In the genomic region with DNA sequence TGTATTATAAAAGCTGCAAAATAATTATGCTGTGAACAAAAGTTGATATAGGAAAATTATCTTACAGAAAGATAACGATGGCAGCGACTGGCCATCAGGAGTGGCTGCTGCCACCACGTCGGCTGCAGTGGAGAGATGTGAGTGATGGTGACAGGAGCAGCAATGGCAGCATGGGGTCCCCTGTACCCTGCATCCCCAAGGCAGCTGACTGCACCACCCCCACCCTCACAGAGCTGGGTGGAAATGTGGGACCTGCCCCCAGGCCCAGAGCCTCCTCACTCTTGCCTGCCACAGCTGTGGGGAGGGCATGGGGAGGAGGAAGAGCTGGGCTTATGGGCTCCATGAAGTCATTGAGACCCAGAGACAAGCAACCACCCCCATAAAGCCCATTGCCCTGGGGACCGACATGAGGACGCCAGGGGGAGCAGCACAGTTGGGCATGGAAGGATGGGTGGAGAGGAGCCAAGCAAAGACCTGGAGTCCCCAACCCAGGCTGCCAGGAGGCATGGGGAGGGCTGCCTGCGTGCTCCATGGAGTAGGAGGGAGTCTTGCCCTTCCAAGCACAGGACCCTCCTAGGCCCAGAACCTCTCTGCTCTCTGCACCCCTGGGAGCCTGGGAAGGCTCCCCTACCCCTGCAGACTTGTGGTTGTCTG, we compare ENCODE assay signal across 17 cellular contexts.
DNase-seq lines count a peak whose midpoint lies in the region; ATAC-seq, FAIRE-seq and TF ChIP-seq lines count a peak whose summit lies in the region.
"Had no signal": no experiment of that assay in that cellular context is flagged by ENCODE, and none has a peak within 500 bp of the region (broad histone marks: within the 10 kb centered on the region; RNA-seq: fewer than 3 reads in every experiment).

No MANE protein-coding gene starts in this region.

- no peaks in the 10 kb centered on the region for H3K27me3 Mint-ChIP-seq in activated T-cell treated with anti-CD3 and anti-CD28 coated beads, Interleukin-2, amount 50 U/mL, for 72 hours (ENCODE audit: low read depth)
- H3K27me3 Mint-ChIP-seq: CD4-positive, alpha-beta memory T cell had no signal

- no peak overlapping the region for H4K8ac ChIP-seq in trophoblast cell (ENCODE audit: low read depth, low read length)

- H3K4me1 ChIP-seq in GM12878 (ENCODE audit: control insufficient read depth, insufficient read depth, low read length) (no peaks in the 10 kb centered on the region), kidney (ENCODE audit: control insufficient read depth in 1 of 2, insufficient read depth in 1 of 2, low read depth in 1 of 2, low read length in 2 of 2) (no peaks in the 10 kb centered on the region), aorta (ENCODE audit: control insufficient read depth in 1 of 2, insufficient read depth in 2 of 2, low read length in 2 of 2) (no peaks in the 10 kb centered on the region), trophoblast cell (ENCODE audit: control insufficient read depth in 1 of 2, insufficient read depth in 2 of 2, low read length in 2 of 2) (no peaks in the 10 kb centered on the region)
- H3K4me1 ChIP-seq: A549, BE2C had no signal

- TF ChIP-seq EP300 in GM12878 (IDR thresholded peaks at IDR 0.05; ENCODE audit: borderline replicate concordance in 1 of 2, control insufficient read depth in 1 of 2, low read depth in 2 of 2, low read length in 2 of 2): no peak

- ATAC-seq in GM12878 (peak; percentile 36; the same call in 2 of the 3 replicates), aorta (ENCODE audit: low FRiP score) (peak; percentile 15)
- ATAC-seq in stimulated activated effector memory CD8-positive, alpha-beta T cell treated with anti-CD3 and anti-CD28 coated beads, Interleukin-12 subunit alpha, Interleukin-12 subunit beta, amount 100 ng/mL, for 72 hours: peak; percentile 36
- no peak for ATAC-seq in activated T-cell treated with anti-CD3 and anti-CD28 coated beads, Interleukin-2, amount 50 U/mL, for 72 hours (replicated peaks in 1 of 2)
- ATAC-seq: A549, HCT116 had no signal

- no peak overlapping the region for H3K27ac ChIP-seq in GM12878 (ENCODE audit: control insufficient read depth, insufficient read depth)
- no peak overlapping the region for H3K27ac ChIP-seq in kidney (ENCODE audit: low read depth in 2 of 2, low read length in 2 of 2)
- no peak overlapping the region for H3K27ac ChIP-seq in aorta (ENCODE audit: low read depth in 1 of 2, low read length in 2 of 2)
- no peak overlapping the region for H3K27ac ChIP-seq in trophoblast cell (ENCODE audit: low read depth, low read length)
- H3K27ac ChIP-seq: A549, C4-2B had no signal

- no peak overlapping the region for H3K4ac ChIP-seq in trophoblast cell (ENCODE audit: low read depth, low read length)

- no peak overlapping the region for H3K4me3 ChIP-seq in GM12878
- H3K4me3 ChIP-seq in kidney (ENCODE audit: low read length in 2 of 2): no peak overlapping the region
- no peak overlapping the region for H3K4me3 ChIP-seq in aorta (ENCODE audit: low read length in 2 of 2)
- no peak overlapping the region for H3K4me3 ChIP-seq in trophoblast cell (ENCODE audit: low read depth, low read length)
- H3K4me3 ChIP-seq: A549 had no signal

- H3K36me3 ChIP-seq in GM12878 (ENCODE audit: control insufficient read depth in 2 of 2, insufficient read depth in 2 of 2, low read length in 1 of 2) (no peaks in the 10 kb centered on the region), kidney (ENCODE audit: control insufficient read depth in 1 of 2, insufficient read depth in 2 of 2, low read length in 2 of 2) (no peaks in the 10 kb centered on the region), aorta (ENCODE audit: control insufficient read depth in 1 of 2, insufficient read depth in 2 of 2, low read length in 1 of 2) (no peaks in the 10 kb centered on the region), trophoblast cell (ENCODE audit: control insufficient read depth in 1 of 2, insufficient read depth in 2 of 2, low read length in 2 of 2) (no peaks in the 10 kb centered on the region)
- H3K36me3 ChIP-seq: BE2C had no signal

- no peak overlapping the region for H4K12ac ChIP-seq in trophoblast cell (ENCODE audit: low read depth, low read length)

- H3K27ac Mint-ChIP-seq in stimulated activated effector memory CD8-positive, alpha-beta T cell treated with anti-CD3 and anti-CD28 coated beads, Interleukin-12 subunit alpha, Interleukin-12 subunit beta, amount 100 ng/mL, for 72 hours: no peak overlapping the region
- H3K27ac Mint-ChIP-seq in activated T-cell treated with anti-CD3 and anti-CD28 coated beads, Interleukin-2, amount 50 U/mL, for 72 hours: no peak overlapping the region
- H3K27ac Mint-ChIP-seq: CD4-positive, alpha-beta memory T cell had no signal

- peaks cover 8% of the 10 kb centered on the region for H3K9me3 Mint-ChIP-seq in stimulated activated effector memory CD8-positive, alpha-beta T cell treated with anti-CD3 and anti-CD28 coated beads, Interleukin-12 subunit alpha, Interleukin-12 subunit beta, amount 100 ng/mL, for 72 hours
- H3K9me3 Mint-ChIP-seq in activated T-cell treated with anti-CD3 and anti-CD28 coated beads, Interleukin-2, amount 50 U/mL, for 72 hours: peaks cover 2 to 3% of the 10 kb centered on the region in 2 donors

- H2BK120ac ChIP-seq in trophoblast cell (ENCODE audit: insufficient read depth, low read length, poor library complexity): no peak overlapping the region

- TF ChIP-seq CTCF in GM12878 (IDR thresholded peaks at IDR 0.05 in 2 of 3, conservative IDR thresholded peaks at IDR 0.05 in 1 of 3; ENCODE audit: control insufficient read depth in 2 of 3, extremely low read depth in 1 of 3, insufficient read depth in 1 of 3, low read depth in 3 of 3, low read length in 3 of 3) (no peak), kidney (IDR thresholded peaks at IDR 0.05; ENCODE audit: borderline replicate concordance, extremely low read depth, insufficient read depth) (no peak)

- H3K14ac ChIP-seq in trophoblast cell (ENCODE audit: low read length): no peak overlapping the region

- intact Hi-C loops in GM12878 (cut with micrococcal nuclease; ENCODE audit: unreplicated experiment) (no loop called here), kidney (cut with DNase I) (no loop called here), aorta (cut with DNase I) (no loop called here)

- no peak overlapping the region for H3K4me2 ChIP-seq in GM12878 (ENCODE audit: control insufficient read depth, insufficient read depth)
- H3K4me2 ChIP-seq in trophoblast cell (ENCODE audit: low read length): no peak overlapping the region
- H3K4me2 ChIP-seq: A549 had no signal

- TF ChIP-seq POLR2A in GM12878 (IDR thresholded peaks at IDR 0.05; ENCODE audit: low read depth, low read length): no peak

- no peak overlapping the region for H2BK12ac ChIP-seq in trophoblast cell (ENCODE audit: low read length)

- H2AFZ ChIP-seq in GM12878 (ENCODE audit: control insufficient read depth, low read depth, low read length) (no peak overlapping the region), trophoblast cell (ENCODE audit: insufficient read depth, low read length, poor library complexity) (no peak overlapping the region)

- in situ Hi-C loops in GM12878 (cut with MboI): no loop called here

- RAD21 ChIA-PET in GM12878 (lab: Charles Lee; ENCODE audit: unreplicated experiment): no interaction called here

- H3K27me3 ChIP-seq in GM12878 (replicated peaks in 1 of 2; ENCODE audit: control insufficient read depth in 2 of 2, insufficient read depth in 2 of 2, low read length in 1 of 2): no peaks in the 10 kb centered on the region
- H3K27me3 ChIP-seq in aorta (ENCODE audit: control insufficient read depth in 1 of 2, insufficient read depth in 2 of 2, low read length in 1 of 2): no peaks in the 10 kb centered on the region
- no peaks in the 10 kb centered on the region for H3K27me3 ChIP-seq in trophoblast cell (ENCODE audit: insufficient read depth, low read length)
- H3K27me3 ChIP-seq: BE2C had no signal

- H3K23ac ChIP-seq in trophoblast cell (ENCODE audit: low read length): no peak overlapping the region

- no peak overlapping the region for H3K18ac ChIP-seq in trophoblast cell (ENCODE audit: low read length)

- CTCF ChIA-PET in GM12878 (lab: Yijun Ruan, JAX): interaction anchor here (1.1 kb wide), 1 partner anchor 423 kb away, joined by 3 read pairs; no protein-coding TSS in a partner anchor

- DNase-seq in GM12878 (ENCODE audit: low read depth, low spot score) (no peak), kidney (peak; percentile 46), aorta (no peak), trophoblast cell (no peak)
- no peak for DNase-seq in stimulated activated effector memory CD8-positive, alpha-beta T cell treated with anti-CD3 and anti-CD28 coated beads, Interleukin-12 subunit alpha, Interleukin-12 subunit beta, amount 100 ng/mL, for 72 hours (ENCODE audit: low spot score in 2 of 2)
- no peak for DNase-seq in activated T-cell treated with anti-CD3 and anti-CD28 coated beads, Interleukin-2, amount 50 U/mL, for 72 hours
- DNase-seq: BE2C; CD4-positive, alpha-beta memory T cell; DMS153; DMS79 treated with DMSO at 0.1 percent for 48 hours; EL; IMR-90 had no signal

- no peak overlapping the region for H2AK5ac ChIP-seq in trophoblast cell (ENCODE audit: low read length)

- no peaks in the 10 kb centered on the region for H3K36me3 Mint-ChIP-seq in stimulated activated effector memory CD8-positive, alpha-beta T cell treated with anti-CD3 and anti-CD28 coated beads, Interleukin-12 subunit alpha, Interleukin-12 subunit beta, amount 100 ng/mL, for 72 hours
- H3K36me3 Mint-ChIP-seq in activated T-cell treated with anti-CD3 and anti-CD28 coated beads, Interleukin-2, amount 50 U/mL, for 72 hours (ENCODE audit: insufficient read depth in 2 of 2): no peaks in the 10 kb centered on the region
- H3K36me3 Mint-ChIP-seq: CD4-positive, alpha-beta memory T cell had no signal

- no peak overlapping the region for H3K9ac ChIP-seq in GM12878 (ENCODE audit: control insufficient read depth, insufficient read depth, low read length)
- H3K9ac ChIP-seq in kidney (ENCODE audit: low read length in 2 of 2): no peak overlapping the region
- H3K9ac ChIP-seq in trophoblast cell (ENCODE audit: low read length): no peak overlapping the region

- no TSS peak for BruUV-seq in GM12878 (replicated peaks; lab: Mats Ljungman, UMichigan)

- FAIRE-seq in GM12878 (lab: Jason Lieb, UNC): no peak
- no peak for FAIRE-seq in kidney (lab: Jason Lieb, UNC)
- FAIRE-seq: A549, G401.6, H54 had no signal

- no peak overlapping the region for H4K91ac ChIP-seq in trophoblast cell (ENCODE audit: low read depth, low read length)

- no peaks in the 10 kb centered on the region for H3K4me1 Mint-ChIP-seq in stimulated activated effector memory CD8-positive, alpha-beta T cell treated with anti-CD3 and anti-CD28 coated beads, Interleukin-12 subunit alpha, Interleukin-12 subunit beta, amount 100 ng/mL, for 72 hours
- H3K4me1 Mint-ChIP-seq in activated T-cell treated with anti-CD3 and anti-CD28 coated beads, Interleukin-2, amount 50 U/mL, for 72 hours (ENCODE audit: low read depth): no peaks in the 10 kb centered on the region
- H3K4me1 Mint-ChIP-seq: CD4-positive, alpha-beta memory T cell had no signal

- 51% methylated on average over 7 of the region's 7 CpGs for WGBS in GM12878 (ENCODE audit: insufficient coverage, insufficient replicate concordance, low lambda C conversion rate, missing lambda C conversion rate)
- WGBS in aorta, 2 donors: 92 to 93% methylated on average over 7 of the region's 7 CpGs
- no CpG with 5 or more reads among the region's 7 CpGs for WGBS in trophoblast cell (ENCODE audit: extremely low coverage, insufficient coverage, insufficient read length)

- no peak overlapping the region for H2BK5ac ChIP-seq in trophoblast cell (ENCODE audit: low read depth, low read length, poor library complexity)

- no peaks in the 10 kb centered on the region for H3K9me3 ChIP-seq in GM12878 (replicated peaks; ENCODE audit: control insufficient read depth, insufficient read depth, low read length)
- no peaks in the 10 kb centered on the region for H3K9me3 ChIP-seq in kidney (ENCODE audit: control insufficient read depth in 1 of 2, low read length in 2 of 2)
- no peaks in the 10 kb centered on the region for H3K9me3 ChIP-seq in aorta (ENCODE audit: control insufficient read depth, low read length)
- H3K9me3 ChIP-seq in trophoblast cell (ENCODE audit: insufficient read depth, low read depth, low read length): no peaks in the 10 kb centered on the region
- H3K9me3 ChIP-seq: A549, BE2C had no signal

- no peak overlapping the region for H3K4me3 Mint-ChIP-seq in stimulated activated effector memory CD8-positive, alpha-beta T cell treated with anti-CD3 and anti-CD28 coated beads, Interleukin-12 subunit alpha, Interleukin-12 subunit beta, amount 100 ng/mL, for 72 hours
- no peak overlapping the region for H3K4me3 Mint-ChIP-seq in activated T-cell treated with anti-CD3 and anti-CD28 coated beads, Interleukin-2, amount 50 U/mL, for 72 hours
- H3K4me3 Mint-ChIP-seq: CD4-positive, alpha-beta memory T cell had no signal

- TF ChIP-seq RAD21 in GM12878 (IDR thresholded peaks at IDR 0.05; ENCODE audit: insufficient read depth, low read depth, low read length): no peak

- POLR2A ChIA-PET in GM12878 (lab: Charles Lee): no interaction called here

- SMC1A ChIA-PET in GM12878 (lab: Charles Lee; ENCODE audit: uncharacterized antibody, unreplicated experiment): no interaction called here

- no peaks in the 10 kb centered on the region for H3K79me2 ChIP-seq in GM12878 (ENCODE audit: control insufficient read depth, insufficient read depth, low read length)
- no peaks in the 10 kb centered on the region for H3K79me2 ChIP-seq in trophoblast cell (ENCODE audit: control insufficient read depth, insufficient read depth, low read length, poor library complexity)

- no peaks in the 10 kb centered on the region for H4K20me1 ChIP-seq in GM12878 (ENCODE audit: control insufficient read depth, insufficient read depth)

- H3K79me1 ChIP-seq in trophoblast cell (ENCODE audit: low read length): no peaks in the 10 kb centered on the region

Comparison
In these comparisons a context has a peak if more than half of its experiments do, and no peak if none do; other contexts are left out.
1. ATAC-seq: peak in GM12878 (single experiment), stimulated activated effector memory CD8-positive, alpha-beta T cell treated with anti-CD3 and anti-CD28 coated beads, Interleukin-12 subunit alpha, Interleukin-12 subunit beta, amount 100 ng/mL, for 72 hours (single experiment) and aorta (single experiment); none in activated T-cell treated with anti-CD3 and anti-CD28 coated beads, Interleukin-2, amount 50 U/mL, for 72 hours (0 of 2).